8 cellular contexts compared by ENCODE assay signal in genomic region chr7:47254081-47255006, GRCh38.
A peak's percentile ranks its signal among the peaks of the same experiment; 100 is the strongest.
DNase-seq lines count a peak whose midpoint lies in the region; ATAC-seq, FAIRE-seq and TF ChIP-seq lines count a peak whose summit lies in the region.

No MANE protein-coding gene starts in this region.

- H3K27ac ChIP-seq in 22Rv1: peak overlapping the region; percentile 49

- ATAC-seq in HG02798 (IDR thresholded peaks at IDR 0.05; ENCODE audit: poor library complexity, unreplicated experiment): peak; percentile 86

- peak; percentile 100 for TF ChIP-seq CTCF in 22Rv1 (IDR thresholded peaks at IDR 0.05)
- TF ChIP-seq CTCF in endothelial cell (IDR thresholded peaks at IDR 0.05; ENCODE audit: unreplicated experiment): peak; percentile 98

- DNase-seq in GM12892 (ENCODE audit: insufficient read length) (peak; percentile 76), NCI-H1694 treated with DMSO at 0.1 percent for 48 hours (lab: John Stamatoyannopoulos, UW) (peak; percentile 50), endothelial cell (ENCODE audit: low spot score) (peak; percentile 88), mesenteric fat pad (ENCODE audit: low spot score) (peak; percentile 96)
- peak; percentile 41 for DNase-seq in activated CD4-positive, alpha-beta memory T cell treated with anti-CD3 and anti-CD28 coated beads, Interleukin-2, amount 10 ng/mL, durations not matched to agents 7 days and 5 days
- DNase-seq in stimulated activated CD8-positive, alpha-beta memory T cell treated with anti-CD3 and anti-CD28 coated beads, Interleukin-2, amount 100 ng/mL, for 48 hours (ENCODE audit: low read depth in 2 of 2): peak; percentile 40 to 42

- TF ChIP-seq POLR2A in GM12892 (IDR thresholded peaks at IDR 0.05; ENCODE audit: low read depth, low read length): no peak

- peaks cover 2% of the 10 kb centered on the region for H3K4me1 Mint-ChIP-seq in activated CD4-positive, alpha-beta memory T cell treated with anti-CD3 and anti-CD28 coated beads, Interleukin-2, amount 10 ng/mL, durations not matched to agents 7 days and 5 days
- H3K4me1 Mint-ChIP-seq in endothelial cell (ENCODE audit: unreplicated experiment): peaks cover 8% of the 10 kb centered on the region

- peak; percentile 53 for FAIRE-seq in GM12892 (lab: Jason Lieb, UNC)

- H3K9me3 Mint-ChIP-seq in activated CD4-positive, alpha-beta memory T cell treated with anti-CD3 and anti-CD28 coated beads, Interleukin-2, amount 10 ng/mL, durations not matched to agents 7 days and 5 days: no peaks in the 10 kb centered on the region
- no peaks in the 10 kb centered on the region for H3K9me3 Mint-ChIP-seq in endothelial cell (ENCODE audit: unreplicated experiment)

- no peak overlapping the region for H3K27ac Mint-ChIP-seq in activated CD4-positive, alpha-beta memory T cell treated with anti-CD3 and anti-CD28 coated beads, Interleukin-2, amount 10 ng/mL, durations not matched to agents 7 days and 5 days
- H3K27ac Mint-ChIP-seq in endothelial cell (ENCODE audit: unreplicated experiment): peak overlapping the region; percentile 78

- no peak overlapping the region for H3K4me3 Mint-ChIP-seq in activated CD4-positive, alpha-beta memory T cell treated with anti-CD3 and anti-CD28 coated beads, Interleukin-2, amount 10 ng/mL, durations not matched to agents 7 days and 5 days
- peak overlapping the region; percentile 52 for H3K4me3 Mint-ChIP-seq in endothelial cell (ENCODE audit: unreplicated experiment)

- no peaks in the 10 kb centered on the region for H3K36me3 Mint-ChIP-seq in activated CD4-positive, alpha-beta memory T cell treated with anti-CD3 and anti-CD28 coated beads, Interleukin-2, amount 10 ng/mL, durations not matched to agents 7 days and 5 days (ENCODE audit: low read depth)
- no peaks in the 10 kb centered on the region for H3K36me3 Mint-ChIP-seq in endothelial cell (ENCODE audit: low read depth, unreplicated experiment)

- peaks cover 11% of the 10 kb centered on the region for H3K27me3 Mint-ChIP-seq in activated CD4-positive, alpha-beta memory T cell treated with anti-CD3 and anti-CD28 coated beads, Interleukin-2, amount 10 ng/mL, durations not matched to agents 7 days and 5 days
- peaks cover 16% of the 10 kb centered on the region for H3K27me3 Mint-ChIP-seq in endothelial cell (ENCODE audit: unreplicated experiment)

- POLR2A ChIA-PET in activated CD4-positive, alpha-beta memory T cell treated with anti-CD3 and anti-CD28 coated beads, Interleukin-2, amount 10 ng/mL, durations not matched to agents 7 days and 5 days (lab: Charles Lee): no interaction called here

- CTCF ChIA-PET in activated CD4-positive, alpha-beta memory T cell treated with anti-CD3 and anti-CD28 coated beads, Interleukin-2, amount 10 ng/mL, durations not matched to agents 7 days and 5 days (lab: Charles Lee): no interaction called here

Comparison
In these comparisons a context has a peak if more than half of its experiments do, and no peak if none do; other contexts are left out.
1. Peak in every context shown above with its lines: DNase-seq, ATAC-seq and H3K27ac ChIP-seq.
2. DNase-seq: peak in every context shown above with its lines; median percentile 96 in mesenteric fat pad; 88 in endothelial cell; 76 in GM12892; 50 in NCI-H1694 treated with DMSO at 0.1 percent for 48 hours; 41 in activated CD4-positive, alpha-beta memory T cell treated with anti-CD3 and anti-CD28 coated beads, Interleukin-2, amount 10 ng/mL, durations not matched to agents 7 days and 5 days; 41 in stimulated activated CD8-positive, alpha-beta memory T cell treated with anti-CD3 and anti-CD28 coated beads, Interleukin-2, amount 100 ng/mL, for 48 hours.